Comparison of ENCODE assay signal across 10 cellular contexts in the genomic region with DNA sequence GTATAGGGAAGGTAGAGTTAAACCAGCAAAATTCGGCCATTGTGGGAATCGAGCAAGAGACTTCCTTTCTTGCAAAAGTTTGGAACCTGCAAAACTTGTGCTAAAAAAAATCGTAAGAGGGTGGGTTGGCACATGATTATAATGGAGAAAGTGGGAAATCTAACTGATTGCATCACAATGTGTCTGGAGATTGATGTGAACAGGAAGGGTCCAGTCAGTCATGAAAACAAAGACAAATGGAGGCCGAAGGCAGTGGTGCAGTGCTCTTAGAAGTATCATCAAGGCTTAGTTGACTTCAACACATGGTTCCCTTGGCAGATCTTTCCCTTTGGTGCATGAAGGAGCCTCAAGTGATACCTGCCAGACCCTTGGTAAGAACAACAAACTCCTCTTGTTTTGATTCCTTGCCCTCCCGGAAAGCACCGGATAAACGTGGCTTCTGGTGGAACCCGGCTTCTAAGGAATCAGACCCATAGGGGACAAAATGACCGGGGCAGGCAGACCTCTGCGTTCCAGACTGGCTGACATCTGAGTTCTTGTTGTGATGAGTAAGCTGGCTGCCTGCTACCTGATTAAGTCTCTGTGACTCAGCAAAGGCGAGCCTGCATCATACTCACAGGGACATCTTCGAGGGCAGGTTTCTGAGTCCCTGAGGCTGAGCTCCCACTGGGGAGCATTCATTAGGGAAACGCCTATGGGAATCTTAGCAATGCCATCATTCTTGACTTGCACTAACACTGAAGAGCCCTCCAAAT.
A peak's percentile ranks its signal among the peaks of the same experiment; 100 is the strongest.
DNase-seq lines count a peak whose midpoint lies in the region; ATAC-seq and TF ChIP-seq lines count a peak whose summit lies in the region.
"Had no signal": no experiment of that assay in that cellular context is flagged by ENCODE, and none has a peak within 500 bp of the region (broad histone marks: within the 10 kb centered on the region; RNA-seq: fewer than 3 reads in every experiment).

No MANE protein-coding gene starts in this region.

- H3K4me3 ChIP-seq in choroid plexus epithelial cell (ENCODE audit: low read depth, low read length), result no peak overlapping the region
- H3K4me3 ChIP-seq: gastroesophageal sphincter, mucosa of descending colon had no signal

- TF ChIP-seq CTCF in choroid plexus epithelial cell (conservative IDR thresholded peaks at IDR 0.05; ENCODE audit: low read depth, low read length), result no peak

- no peak for DNase-seq in activated CD4-positive, CD25-positive, alpha-beta regulatory T cell (lab: John Stamatoyannopoulos, UW)
- DNase-seq in LHCN-M2 (ENCODE audit: low read depth), result peak; percentile 47
- peak; percentile 70 for DNase-seq in choroid plexus epithelial cell (ENCODE audit: low read depth)
- DNase-seq in non-pigmented ciliary epithelial cell (ENCODE audit: low read depth), result peak; percentile 57
- no peak for DNase-seq in SKM-1 (lab: John Stamatoyannopoulos, UW; ENCODE audit: unreplicated experiment)
- DNase-seq in DMS153 (lab: John Stamatoyannopoulos, UW), result no peak
- DNase-seq: mucosa of descending colon had no signal

- peak; percentile 74 to 95 for ATAC-seq in activated CD4-positive, CD25-positive, alpha-beta regulatory T cell treated with anti-CD3 and anti-CD28 coated beads, Interleukin-2, amount 50 U/mL, for 24 hours
- no peak for ATAC-seq in GM18861 (IDR thresholded peaks at IDR 0.05; ENCODE audit: unreplicated experiment)
- ATAC-seq: gastroesophageal sphincter, mucosa of descending colon had no signal

Comparison
In these comparisons a context has a peak if more than half of its experiments do, and no peak if none do; other contexts are left out.
1. DNase-seq: peak in LHCN-M2 (single experiment), choroid plexus epithelial cell (single experiment) and non-pigmented ciliary epithelial cell (single experiment); none in activated CD4-positive, CD25-positive, alpha-beta regulatory T cell (0 of 4), SKM-1 (single experiment) and DMS153 (single experiment).